28 cellular contexts compared by ENCODE assay signal in genomic region chr1:30273456-30273855, GRCh38.
"Had no signal": no experiment of that assay in that cellular context is flagged by ENCODE, and none has a peak within 500 bp of the region (broad histone marks: within the 10 kb centered on the region; RNA-seq: fewer than 3 reads in every experiment).

No MANE protein-coding gene starts in this region.

- H3K36me3 ChIP-seq: brain microvascular endothelial cell, SJSA1 had no signal

- H3K27ac ChIP-seq: brain microvascular endothelial cell, SJSA1 had no signal

- H3K9me3 ChIP-seq: SJSA1 had no signal

- H3K36me3 Mint-ChIP-seq: activated naive CD8-positive, alpha-beta T cell; WTC11 had no signal

- H3K27me3 ChIP-seq: brain microvascular endothelial cell, SJSA1 had no signal

- H3K4me1 Mint-ChIP-seq: T-helper 17 cell, WTC11 had no signal

- H3K4me3 Mint-ChIP-seq: activated naive CD4-positive, alpha-beta T cell treated with anti-CD3 and anti-CD28 coated beads for 36 hours; activated naive CD8-positive, alpha-beta T cell; activated T-cell treated with anti-CD3 and anti-CD28 coated beads, Interleukin-2, amount 50 U/mL, for 24 hours; activated T-helper 1 cell treated with anti-CD3 and anti-CD28 coated beads, Interleukin-12 subunit alpha, Interleukin-12 subunit beta, Interleukin-2, Interleukin-4 antibody, amounts not matched to agents 30 ng/mL and 10 ng/mL and 1 ng/mL, durations not matched to agents 14 hours and 24 hours and 36 hours; T-helper 17 cell; WTC11 had no signal

- DNase-seq: activated CD4-positive, alpha-beta T cell treated with anti-CD3 and anti-CD28 coated beads for 48 hours; activated CD4-positive, alpha-beta T cell treated with anti-CD3 and anti-CD28 coated beads, Interleukin-2, amount 50 U/mL, for 4 hours; activated CD4-positive, CD25-positive, alpha-beta regulatory T cell treated with anti-CD3 and anti-CD28 coated beads, Interleukin-2, amount 50 U/mL, for 72 hours; activated effector memory CD4-positive, alpha-beta T cell treated with anti-CD3 and anti-CD28 coated beads, Interleukin-2, amount 50 U/mL, for 16 hours; activated naive CD4-positive, alpha-beta T cell treated with anti-CD3 and anti-CD28 coated beads for 36 hours; activated T-cell treated with anti-CD3 and anti-CD28 coated beads, Interleukin-2, amount 50 U/mL, for 24 hours; amygdala; brain microvascular endothelial cell; caudate nucleus; IMR-90; Kasumi-1; KBM-7; NCI-H1105 treated with DMSO at 0.1 percent for 48 hours; NCI-H1436 treated with DMSO at 0.1 percent for 48 hours; NCI-H187; NCI-H2081; NCI-H510A treated with DMSO at 0.1 percent for 48 hours; NCI-H69; NK-92 treated with Interleukin-12 subunit alpha and Interleukin-12 subunit beta, amount 100 ng/mL, for 24 hours; OCI-M1; RPMI8226; SHP77; T-helper 17 cell; T-helper 9 cell had no signal

- H3K4me1 ChIP-seq: SJSA1 had no signal

- H3K27ac Mint-ChIP-seq: activated naive CD4-positive, alpha-beta T cell treated with anti-CD3 and anti-CD28 coated beads for 36 hours; activated naive CD8-positive, alpha-beta T cell; activated T-cell treated with anti-CD3 and anti-CD28 coated beads, Interleukin-2, amount 50 U/mL, for 24 hours; activated T-helper 1 cell treated with anti-CD3 and anti-CD28 coated beads, Interleukin-12 subunit alpha, Interleukin-12 subunit beta, Interleukin-2, Interleukin-4 antibody, amounts not matched to agents 30 ng/mL and 10 ng/mL and 1 ng/mL, durations not matched to agents 14 hours and 24 hours and 36 hours; T-helper 17 cell; WTC11 had no signal

- H3K4me3 ChIP-seq: SJSA1 had no signal

- H3K9me3 Mint-ChIP-seq: activated naive CD4-positive, alpha-beta T cell treated with anti-CD3 and anti-CD28 coated beads for 36 hours; activated T-cell treated with anti-CD3 and anti-CD28 coated beads, Interleukin-2, amount 50 U/mL, for 24 hours; activated T-helper 1 cell treated with anti-CD3 and anti-CD28 coated beads, Interleukin-12 subunit alpha, Interleukin-12 subunit beta, Interleukin-2, Interleukin-4 antibody, amounts not matched to agents 30 ng/mL and 10 ng/mL and 1 ng/mL, durations not matched to agents 14 hours and 24 hours and 36 hours; WTC11 had no signal
